8 cellular contexts compared by ENCODE assay signal in the genomic region with DNA sequence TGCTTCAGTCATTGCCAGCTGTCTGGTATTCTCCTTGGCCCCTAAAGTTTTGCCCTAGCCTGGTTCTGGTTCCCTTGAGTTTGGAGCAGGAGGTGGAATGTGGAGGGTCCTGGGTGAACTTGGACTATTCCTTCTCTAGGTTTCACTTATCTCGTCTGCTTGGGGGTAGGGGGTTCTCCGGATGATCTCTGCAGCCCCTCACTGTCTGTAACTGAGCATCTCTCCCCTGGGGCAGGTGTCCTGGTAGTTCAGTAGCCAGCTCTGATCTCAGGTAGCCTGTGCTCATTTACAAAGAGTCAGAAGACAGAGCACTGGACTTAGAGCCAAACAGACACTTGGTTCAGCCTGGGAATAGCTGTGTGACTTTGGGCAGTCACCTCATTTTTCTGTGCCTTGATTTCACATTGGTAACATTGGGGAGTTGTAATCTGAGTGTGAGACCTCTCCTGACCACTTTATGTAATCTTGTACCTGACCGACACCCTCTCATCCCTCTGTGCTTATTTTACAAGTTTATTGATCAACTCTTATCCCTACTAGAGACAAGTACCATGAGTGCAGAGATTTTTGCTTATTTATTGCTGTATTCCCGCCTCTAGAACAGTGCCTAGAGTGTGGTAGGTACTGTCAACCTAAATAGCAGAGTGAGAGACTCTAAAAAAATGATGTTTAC. TPM values are rescaled to one million over a fixed set of nuclear protein-coding genes. Genes with fewer than 3 reads are reported as not detected.
A peak's percentile ranks its signal among the peaks of the same experiment; 100 is the strongest.
DNase-seq lines count a peak whose midpoint lies in the region; ATAC-seq, FAIRE-seq and TF ChIP-seq lines count a peak whose summit lies in the region.

No MANE protein-coding gene starts in this region.

- H3K4me1 ChIP-seq in ES-I3 (ENCODE audit: insufficient read depth, low read length) (peaks cover 8% of the 10 kb centered on the region), NT2/D1 (ENCODE audit: insufficient read depth, insufficient read length) (peaks cover 7% of the 10 kb centered on the region), pancreas (peaks cover 0 to 13% (median 6%) of the 10 kb centered on the region in 3 donors)

- H3K36me3 ChIP-seq in ES-I3 (ENCODE audit: insufficient read depth, low read length): no peaks in the 10 kb centered on the region
- no peaks in the 10 kb centered on the region for H3K36me3 ChIP-seq in NT2/D1 (ENCODE audit: insufficient read depth, insufficient read length, low read length)
- H3K36me3 ChIP-seq in pancreas: no peaks in the 10 kb centered on the region

- TF ChIP-seq CTCF in pancreas (IDR thresholded peaks at IDR 0.05): no peak

- 6 to 8% methylated on average over 4 of the region's 4 CpGs for WGBS in pancreas, 2 donors

- H3K4me3 ChIP-seq in NT2/D1 (ENCODE audit: insufficient read length, low read depth): peak overlapping the region; percentile 89
- H3K4me3 ChIP-seq in pancreas: peak overlapping the region; percentile 51 to 88 (median 76)

- in situ Hi-C loops in KBM-7 (cut with MboI; ENCODE audit: low pct_unique_long_range_greater_than_20kb, low sequenced_read_pairs): no loop called here

- H3K9me3 ChIP-seq in ES-I3 (ENCODE audit: control insufficient read depth, insufficient read depth, low read length) (no peaks in the 10 kb centered on the region), NT2/D1 (ENCODE audit: insufficient read depth, low read length) (no peaks in the 10 kb centered on the region), pancreas (no peaks in the 10 kb centered on the region)

- FAIRE-seq in pancreas (lab: Jason Lieb, UNC): no peak

- H3K27ac ChIP-seq in epithelial cell of prostate (peak overlapping the region; percentile 52), pancreas (peak overlapping the region; percentile 68 to 87 (median 76))

- H3K9ac ChIP-seq in ES-I3 (ENCODE audit: low read depth, low read length) (peak overlapping the region; percentile 88), NT2/D1 (ENCODE audit: insufficient read length, low read depth) (peak overlapping the region; percentile 97)

- intact Hi-C loops in pancreas (cut with DNase I): no loop called here
- intact Hi-C loops in posterior cingulate gyrus (cut with DNase I): loop anchor here (2.0 to 10.0 kb wide), 2 partner anchors 34 to 106 kb away; a partner anchor contains a TSS

- DNase-seq in NT2/D1 (ENCODE audit: low read depth, low spot score) (no peak), epithelial cell of prostate (ENCODE audit: low read depth, low spot score) (no peak), pancreas (no peak), posterior cingulate gyrus (no peak), NCI-H524 treated with DMSO at 0.1 percent for 48 hours (lab: John Stamatoyannopoulos, UW) (no peak), KBM-7 (no peak)

- ATAC-seq in pancreas: peak in 1 of 4 donors; percentile 7
- no peak for ATAC-seq in HG02973 (IDR thresholded peaks at IDR 0.05; ENCODE audit: unreplicated experiment)

- H3K27me3 ChIP-seq in NT2/D1 (ENCODE audit: insufficient read depth, insufficient read length): no peaks in the 10 kb centered on the region
- H3K27me3 ChIP-seq in pancreas: no peaks in the 10 kb centered on the region

RNA-seq across cellular contexts. Expression of a gene that starts 0.8 kb away (rescaled TPM):
- 1 to 10 TPM; 2.9 to 7.6 (median 4.9) TPM for total RNA-seq in pancreas
- 1 to 10 TPM; 1.9 to 2.0 TPM for polyA plus RNA-seq in pancreas

RNA-seq across cellular contexts. Expression of a gene that starts 31.6 kb away (rescaled TPM):
- total RNA-seq in pancreas: 10 to 100 TPM; 28.2 to 44.8 (median 34.3) TPM
- 10 to 100 TPM; 32.7 to 37.3 TPM for polyA plus RNA-seq in pancreas
